28 cellular contexts compared by ENCODE assay signal in genomic region chr3:123562547-123562946, GRCh38.
"Had no signal": no experiment of that assay in that cellular context is flagged by ENCODE, and none has a peak within 500 bp of the region (broad histone marks: within the 10 kb centered on the region; RNA-seq: fewer than 3 reads in every experiment).

No MANE protein-coding gene starts in this region.

- H3K27me3 ChIP-seq: colonic mucosa, esophagus squamous epithelium, heart right ventricle, sigmoid colon, stomach, testis, tibial artery had no signal

- H3K27ac Mint-ChIP-seq: mesothelial cell of epicardium, nephron progenitor cell, type B pancreatic cell had no signal

- H3K9me3 Mint-ChIP-seq: immature natural killer cell, mesothelial cell of epicardium, naive B cell, nephron progenitor cell, type B pancreatic cell had no signal

- H3K9me3 ChIP-seq: colonic mucosa, esophagus squamous epithelium, heart right ventricle, mucosa of descending colon, psoas muscle, sigmoid colon, stomach, testis, tibial artery had no signal

- H3K4me3 Mint-ChIP-seq: immature natural killer cell, mesothelial cell of epicardium, nephron progenitor cell, type B pancreatic cell had no signal

- H3K4me3 ChIP-seq: colonic mucosa, esophagus squamous epithelium, heart right ventricle, lung, mucosa of descending colon, psoas muscle, sigmoid colon, stomach, testis, tibial artery had no signal

- H3K4me1 ChIP-seq: colonic mucosa, tibial artery had no signal

- H3K27me3 Mint-ChIP-seq: naive B cell, type B pancreatic cell had no signal

- H3K27ac ChIP-seq: colonic mucosa, esophagus squamous epithelium, heart right ventricle, psoas muscle, sigmoid colon, stomach, testis, tibial artery had no signal

- ATAC-seq: heart right ventricle, left lobe of liver, mucosa of descending colon, psoas muscle, right cardiac atrium had no signal

- H3K36me3 ChIP-seq: colonic mucosa had no signal

- DNase-seq: colonic mucosa; dermis blood vessel endothelial cell; effector memory CD4-positive, alpha-beta T cell; erythroblast; esophagus squamous epithelium; foreskin melanocyte; glutamatergic neuron; heart right ventricle; hypothalamus; immature natural killer cell; mesenchymal stem cell; mucosa of descending colon; naive B cell; nephron progenitor cell; nucleus accumbens; psoas muscle; right cardiac atrium; sigmoid colon; stimulated activated CD4-positive, alpha-beta T cell treated with anti-CD3 and anti-CD28 coated beads, Interleukin-2, amount 100 ng/mL, for 48 hours; stimulated activated naive CD4-positive, alpha-beta T cell treated with Interleukin-2 at 50 U/mL for 16 hours; stomach; substantia nigra; tibial artery had no signal

- H3K4me1 Mint-ChIP-seq: mesothelial cell of epicardium, nephron progenitor cell had no signal
